Comparison of ENCODE assay signal across 1 cellular context in genomic region chr1:230976825-230977747, GRCh38.
TF ChIP-seq lines count a peak whose summit lies in the region.

No MANE protein-coding gene starts in this region.

TF ChIP-seq in SK-N-SH, 30 proteins besides CTCF, POLR2A, EP300 and RAD21 (continued from another document):
- TF ChIP-seq REST (IDR thresholded peaks at IDR 0.05; ENCODE audit: low read depth, low read length): no peak
- no peak for TF ChIP-seq IRF3 (IDR thresholded peaks at IDR 0.05; ENCODE audit: low read depth, low read length)
- TF ChIP-seq FOXM1 (IDR thresholded peaks at IDR 0.05; ENCODE audit: low read depth): no peak
- no peak for TF ChIP-seq YY1 (IDR thresholded peaks at IDR 0.05; ENCODE audit: low read depth)
- TF ChIP-seq, protein P1, sequence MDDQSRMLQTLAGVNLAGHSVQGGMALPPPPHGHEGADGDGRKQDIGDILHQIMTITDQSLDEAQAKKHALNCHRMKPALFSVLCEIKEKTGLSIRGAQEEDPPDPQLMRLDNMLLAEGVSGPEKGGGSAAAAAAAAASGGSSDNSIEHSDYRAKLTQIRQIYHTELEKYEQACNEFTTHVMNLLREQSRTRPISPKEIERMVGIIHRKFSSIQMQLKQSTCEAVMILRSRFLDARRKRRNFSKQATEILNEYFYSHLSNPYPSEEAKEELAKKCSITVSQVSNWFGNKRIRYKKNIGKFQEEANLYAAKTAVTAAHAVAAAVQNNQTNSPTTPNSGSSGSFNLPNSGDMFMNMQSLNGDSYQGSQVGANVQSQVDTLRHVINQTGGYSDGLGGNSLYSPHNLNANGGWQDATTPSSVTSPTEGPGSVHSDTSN (IDR thresholded peaks at IDR 0.05): no peak
TF ChIP-seq in SK-N-SH: peak in this region for 0.
